ENCODE assay signal across 19 cellular contexts in the genomic region with DNA sequence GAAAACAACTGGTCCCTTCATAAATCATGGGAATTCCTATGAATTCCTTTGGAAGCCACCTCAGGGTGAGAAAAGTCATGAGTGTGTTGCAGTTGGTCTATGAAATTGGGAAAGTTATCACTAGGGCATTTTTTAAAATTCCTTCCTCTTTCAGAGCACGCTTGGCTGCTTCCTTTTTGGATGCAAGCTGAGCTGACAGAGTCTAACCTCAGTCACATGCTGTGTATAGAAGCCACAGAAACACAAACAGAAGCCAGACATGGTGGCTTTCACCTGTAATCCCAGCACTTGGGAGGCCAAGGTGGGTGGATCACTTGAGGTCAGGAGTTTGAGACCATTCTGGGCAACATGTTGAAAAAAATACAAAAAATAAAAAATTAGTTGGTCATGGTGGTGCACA.
"Had no signal": no experiment of that assay in that cellular context is flagged by ENCODE, and none has a peak within 500 bp of the region (broad histone marks: within the 10 kb centered on the region; RNA-seq: fewer than 3 reads in every experiment).

No MANE protein-coding gene starts in this region.

- H3K4me3 Mint-ChIP-seq: activated CD4-positive, alpha-beta T cell treated with anti-CD3 and anti-CD28 coated beads, Interleukin-2, amount 10 ng/mL, durations not matched to agents 7 days and 5 days; activated naive CD8-positive, alpha-beta T cell treated with anti-CD3 and anti-CD28 coated beads for 36 hours; brain; natural killer cell treated with Interleukin-12 subunit alpha and Interleukin-12 subunit beta and Interleukin-15 and Interleukin-18, amount 100 ng/mL, for 72 hours; stimulated activated naive CD8-positive, alpha-beta T cell treated with anti-CD3 and anti-CD28 coated beads, Interleukin-15, amount 100 ng/mL, for 72 hours; T-helper 2 cell treated with Interferon-gamma antibody and Interleukin-4, amounts not matched to agents 5 μg/mL and 100 μg/mL, for 36 hours had no signal

- H3K4me1 Mint-ChIP-seq: brain had no signal

- H3K27me3 Mint-ChIP-seq: activated CD4-positive, alpha-beta T cell treated with anti-CD3 and anti-CD28 coated beads, Interleukin-2, amount 10 ng/mL, durations not matched to agents 7 days and 5 days; activated naive CD8-positive, alpha-beta T cell treated with anti-CD3 and anti-CD28 coated beads for 36 hours; stimulated activated naive CD8-positive, alpha-beta T cell treated with anti-CD3 and anti-CD28 coated beads, Interleukin-15, amount 100 ng/mL, for 72 hours had no signal

- ATAC-seq: natural killer cell treated with Interleukin-12 subunit alpha and Interleukin-12 subunit beta and Interleukin-15 and Interleukin-18, amount 100 ng/mL, for 72 hours; right cardiac atrium; stimulated activated naive CD8-positive, alpha-beta T cell treated with anti-CD3 and anti-CD28 coated beads, Interleukin-15, amount 100 ng/mL, for 72 hours had no signal

- DNase-seq: activated CD4-positive, alpha-beta T cell treated with anti-CD3 and anti-CD28 coated beads, Interleukin-2, amount 10 ng/mL, durations not matched to agents 7 days and 5 days; activated gamma-delta T cell treated with Interleukin-2 at 50 U/mL for 16 hours; activated naive CD8-positive, alpha-beta T cell treated with anti-CD3 and anti-CD28 coated beads for 36 hours; amygdala; central memory CD4-positive, alpha-beta T cell; colonic mucosa; hypothalamus; kidney; mesendoderm; occipital lobe; right cardiac atrium; stimulated activated naive CD8-positive, alpha-beta T cell treated with anti-CD3 and anti-CD28 coated beads, Interleukin-15, amount 100 ng/mL, for 72 hours; upper lobe of left lung had no signal

- H3K27ac ChIP-seq: colonic mucosa, esophagus muscularis mucosa, upper lobe of left lung had no signal

- H3K27ac Mint-ChIP-seq: activated CD4-positive, alpha-beta T cell treated with anti-CD3 and anti-CD28 coated beads, Interleukin-2, amount 10 ng/mL, durations not matched to agents 7 days and 5 days; activated naive CD8-positive, alpha-beta T cell treated with anti-CD3 and anti-CD28 coated beads for 36 hours; brain; natural killer cell treated with Interleukin-12 subunit alpha and Interleukin-12 subunit beta and Interleukin-15 and Interleukin-18, amount 100 ng/mL, for 72 hours; progenitor cell of endocrine pancreas; stimulated activated naive CD8-positive, alpha-beta T cell treated with anti-CD3 and anti-CD28 coated beads, Interleukin-15, amount 100 ng/mL, for 72 hours; T-helper 2 cell treated with Interferon-gamma antibody and Interleukin-4, amounts not matched to agents 5 μg/mL and 100 μg/mL, for 36 hours had no signal

- H3K27me3 ChIP-seq: colonic mucosa, esophagus muscularis mucosa, upper lobe of left lung had no signal

- H3K36me3 Mint-ChIP-seq: brain; natural killer cell treated with Interleukin-12 subunit alpha and Interleukin-12 subunit beta and Interleukin-15 and Interleukin-18, amount 100 ng/mL, for 72 hours had no signal

- H3K9me3 ChIP-seq: colonic mucosa, esophagus muscularis mucosa, upper lobe of left lung had no signal

- H3K4me1 ChIP-seq: colonic mucosa, esophagus muscularis mucosa had no signal

- H3K36me3 ChIP-seq: colonic mucosa, esophagus muscularis mucosa, upper lobe of left lung had no signal

- H3K4me3 ChIP-seq: colonic mucosa, esophagus muscularis mucosa, smooth muscle cell, upper lobe of left lung had no signal
